ENCODE assay signal across 19 cellular contexts in the genomic region with DNA sequence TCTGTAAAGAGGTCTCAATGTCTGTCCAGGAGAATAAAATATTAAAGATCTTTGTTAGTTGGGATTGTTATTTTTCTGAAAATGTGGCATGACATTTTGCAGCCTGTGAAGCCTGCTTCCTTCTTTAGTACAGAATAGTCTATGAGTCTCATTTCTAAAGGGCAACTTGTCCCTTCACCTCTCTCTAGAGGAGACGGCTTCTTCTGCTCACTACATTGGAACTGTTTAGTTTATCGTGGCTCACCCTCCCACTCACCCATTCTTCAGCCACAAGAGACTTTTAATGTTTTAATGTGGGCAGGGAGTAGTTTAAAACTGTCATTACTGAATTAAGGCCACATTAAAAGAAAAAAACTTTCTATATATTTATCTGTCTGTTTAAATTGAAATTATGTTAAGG.
"Had no signal": no experiment of that assay in that cellular context is flagged by ENCODE, and none has a peak within 500 bp of the region (broad histone marks: within the 10 kb centered on the region; RNA-seq: fewer than 3 reads in every experiment).

No MANE protein-coding gene starts in this region.

- H3K27ac ChIP-seq: dorsolateral prefrontal cortex, gastrocnemius medialis, left ventricle myocardium inferior, lower lobe of right lung, ovary had no signal

- ATAC-seq: gastrocnemius medialis; lower lobe of right lung; natural killer cell; right cardiac atrium; stimulated activated effector memory CD8-positive, alpha-beta T cell treated with anti-CD3 and anti-CD28 coated beads, Interleukin-12 subunit alpha, Interleukin-12 subunit beta, amount 100 ng/mL, for 72 hours had no signal

- H3K27me3 Mint-ChIP-seq: memory B cell, progenitor cell of endocrine pancreas, type B pancreatic cell had no signal

- H3K4me3 ChIP-seq: dorsolateral prefrontal cortex, gastrocnemius medialis, left ventricle myocardium inferior, lower lobe of right lung, ovary had no signal

- H3K9me3 Mint-ChIP-seq: memory B cell; mesothelial cell of epicardium; neural crest cell; stimulated activated effector memory CD8-positive, alpha-beta T cell treated with anti-CD3 and anti-CD28 coated beads, Interleukin-12 subunit alpha, Interleukin-12 subunit beta, amount 100 ng/mL, for 72 hours; type B pancreatic cell had no signal

- H3K36me3 ChIP-seq: gastrocnemius medialis, left ventricle myocardium inferior, lower lobe of right lung, ovary had no signal

- H3K4me3 Mint-ChIP-seq: immature natural killer cell; memory B cell; mesothelial cell of epicardium; natural killer cell; neural crest cell; stimulated activated effector memory CD8-positive, alpha-beta T cell treated with anti-CD3 and anti-CD28 coated beads, Interleukin-12 subunit alpha, Interleukin-12 subunit beta, amount 100 ng/mL, for 72 hours; type B pancreatic cell had no signal

- DNase-seq: cortex of kidney; dorsolateral prefrontal cortex; effector CD8-positive, alpha-beta T cell; gastrocnemius medialis; glutamatergic neuron; immature natural killer cell; left ventricle myocardium inferior; lower lobe of right lung; natural killer cell; ovary; right cardiac atrium; stimulated activated CD4-positive, alpha-beta T cell treated with anti-CD3 and anti-CD28 coated beads, Interleukin-4, amount 100 ng/mL, for 1 hour; stimulated activated CD8-positive, alpha-beta memory T cell treated with anti-CD3 and anti-CD28 coated beads, Interleukin-4, amount 100 ng/mL, for 48 hours had no signal

- H3K9me3 ChIP-seq: gastrocnemius medialis, left ventricle myocardium inferior, lower lobe of right lung, ovary had no signal

- H3K4me1 ChIP-seq: gastrocnemius medialis, left ventricle myocardium inferior, lower lobe of right lung had no signal

- H3K36me3 Mint-ChIP-seq: immature natural killer cell; memory B cell; mesothelial cell of epicardium; natural killer cell; stimulated activated effector memory CD8-positive, alpha-beta T cell treated with anti-CD3 and anti-CD28 coated beads, Interleukin-12 subunit alpha, Interleukin-12 subunit beta, amount 100 ng/mL, for 72 hours; type B pancreatic cell had no signal

- H3K27me3 ChIP-seq: dorsolateral prefrontal cortex, gastrocnemius medialis, ovary had no signal

- H3K27ac Mint-ChIP-seq: immature natural killer cell; memory B cell; mesothelial cell of epicardium; natural killer cell; progenitor cell of endocrine pancreas; stimulated activated effector memory CD8-positive, alpha-beta T cell treated with anti-CD3 and anti-CD28 coated beads, Interleukin-12 subunit alpha, Interleukin-12 subunit beta, amount 100 ng/mL, for 72 hours; type B pancreatic cell had no signal

- H3K4me1 Mint-ChIP-seq: immature natural killer cell; memory B cell; mesothelial cell of epicardium; natural killer cell; stimulated activated effector memory CD8-positive, alpha-beta T cell treated with anti-CD3 and anti-CD28 coated beads, Interleukin-12 subunit alpha, Interleukin-12 subunit beta, amount 100 ng/mL, for 72 hours had no signal
